Comparison of ENCODE assay signal across 8 cellular contexts in the genomic region with DNA sequence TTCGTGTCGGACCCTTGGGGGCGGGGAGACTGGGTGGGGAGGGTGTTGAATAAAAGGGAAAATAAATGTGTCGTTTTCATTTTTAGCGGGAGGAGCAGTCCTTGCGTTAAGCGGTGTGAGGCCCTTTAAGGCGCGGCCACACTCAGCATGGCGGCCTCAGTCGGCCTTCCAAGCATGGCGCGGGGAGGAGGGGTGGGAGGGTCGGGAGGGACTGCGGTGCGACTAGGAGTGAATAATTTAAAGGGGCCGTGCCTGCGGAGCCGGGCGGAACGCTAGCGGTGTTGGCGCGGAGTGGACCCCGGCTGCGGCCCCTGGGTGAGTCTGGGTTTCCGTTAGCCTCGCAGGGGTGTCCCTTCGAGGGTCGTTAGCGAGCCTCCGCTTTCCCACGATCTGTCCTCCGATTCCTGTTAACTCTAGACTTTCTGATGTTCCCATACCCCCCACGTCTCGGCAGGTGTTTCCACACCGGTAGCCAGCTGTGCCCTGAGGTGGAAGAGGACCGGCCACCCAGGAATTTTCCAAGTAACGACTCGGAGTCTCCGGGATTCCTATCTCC. TPM values are rescaled to one million over a fixed set of nuclear protein-coding genes. Genes with fewer than 3 reads are reported as not detected.
A peak's percentile ranks its signal among the peaks of the same experiment; 100 is the strongest.
DNase-seq lines count a peak whose midpoint lies in the region; ATAC-seq, FAIRE-seq and TF ChIP-seq lines count a peak whose summit lies in the region.

No MANE protein-coding gene starts in this region.

- ATAC-seq in activated CD4-positive, alpha-beta T cell treated with anti-CD3 and anti-CD28 coated beads for 36 hours, result peak; percentile 49
- no peak for ATAC-seq in GM21723 (IDR thresholded peaks at IDR 0.05; ENCODE audit: unreplicated experiment)

- peak overlapping the region; percentile 84 for H3K27ac Mint-ChIP-seq in activated CD4-positive, alpha-beta T cell treated with anti-CD3 and anti-CD28 coated beads for 36 hours

- POLR2A ChIA-PET in HEK293T (lab: Yijun Ruan, JAX), result interaction anchor here (1.2 to 2.0 kb wide), 2 partner anchors 28 to 435 kb away, joined by 3 to 5 read pairs; no protein-coding TSS in a partner anchor
- POLR2A ChIA-PET in activated CD4-positive, alpha-beta T cell treated with anti-CD3 and anti-CD28 coated beads for 36 hours (lab: Charles Lee), result interaction anchor here (0.9 kb wide), 1 partner anchor 13 kb away, joined by 3 read pairs; no protein-coding TSS in a partner anchor

- H3K36me3 Mint-ChIP-seq in activated CD4-positive, alpha-beta T cell treated with anti-CD3 and anti-CD28 coated beads for 36 hours (ENCODE audit: low read depth), result peaks cover 10% of the 10 kb centered on the region

- peaks cover 15 to 67% (median 41%) of the 10 kb centered on the region in 11 experiments; a peak in 20 of 22 replicates for H3K36me3 ChIP-seq in BLaER1 treated with 17β-estradiol and CSF1 and Interleukin-3, amounts not matched to agents 10 nM and 100 nM
- peaks cover 0 to 11% of the 10 kb centered on the region in 2 donors for H3K36me3 ChIP-seq in kidney (ENCODE audit: control insufficient read depth in 1 of 2, insufficient read depth in 2 of 2, low read length in 2 of 2)

- no peak for FAIRE-seq in kidney (lab: Jason Lieb, UNC)

- TF ChIP-seq CTCF in kidney (IDR thresholded peaks at IDR 0.05; ENCODE audit: borderline replicate concordance, extremely low read depth, insufficient read depth), result no peak

- DNase-seq in HEK293T (ENCODE audit: extremely low spot score), result peak; percentile 87
- peak; percentile 42 for DNase-seq in NCI-H446 treated with DMSO at 0.1 percent for 48 hours (lab: John Stamatoyannopoulos, UW)
- DNase-seq in activated CD4-positive, alpha-beta T cell treated with anti-CD3 and anti-CD28 coated beads for 36 hours, result peak; percentile 91
- peak; percentile 37 to 80 for DNase-seq in cerebellar nuclear complex (lab: John Stamatoyannopoulos, UW)
- DNase-seq in kidney, result peak; percentile 96
- DNase-seq in stimulated activated CD4-positive, alpha-beta T cell treated with anti-CD3 and anti-CD28 coated beads, Interleukin-12 subunit alpha, Interleukin-12 subunit beta, amount 100 ng/mL, for 48 hours (ENCODE audit: low read depth in 2 of 3, low spot score in 1 of 3), result peak; percentile 70 to 75 (median 71)

- no peaks in the 10 kb centered on the region for H3K27me3 Mint-ChIP-seq in activated CD4-positive, alpha-beta T cell treated with anti-CD3 and anti-CD28 coated beads for 36 hours

- H3K4me1 ChIP-seq in BLaER1 treated with 17β-estradiol and CSF1 and Interleukin-3, amounts not matched to agents 10 nM and 100 nM, result peaks cover 18 to 37% (median 29%) of the 10 kb centered on the region in 10 experiments
- peaks cover 0 to 8% of the 10 kb centered on the region in 2 donors for H3K4me1 ChIP-seq in kidney (ENCODE audit: control insufficient read depth in 1 of 2, insufficient read depth in 1 of 2, low read depth in 1 of 2, low read length in 2 of 2)

- H4K20me1 ChIP-seq in BLaER1 treated with 17β-estradiol and CSF1 and Interleukin-3, amounts not matched to agents 10 nM and 100 nM, result peaks cover 0 to 7% (median 0%) of the 10 kb centered on the region in 11 experiments; a peak in 2 of 22 replicates

- H3K9me3 ChIP-seq in BLaER1 treated with 17β-estradiol and CSF1 and Interleukin-3, amounts not matched to agents 10 nM and 100 nM (replicated peaks in 1 of 11), result no peaks in the 10 kb centered on the region
- no peaks in the 10 kb centered on the region for H3K9me3 ChIP-seq in kidney (ENCODE audit: control insufficient read depth in 1 of 2, low read length in 2 of 2)

- peak overlapping the region; percentile 91 for H3K4me3 Mint-ChIP-seq in activated CD4-positive, alpha-beta T cell treated with anti-CD3 and anti-CD28 coated beads for 36 hours

- no peaks in the 10 kb centered on the region for H3K27me3 ChIP-seq in BLaER1 treated with 17β-estradiol and CSF1 and Interleukin-3, amounts not matched to agents 10 nM and 100 nM

- peaks cover 20% of the 10 kb centered on the region for H3K4me1 Mint-ChIP-seq in activated CD4-positive, alpha-beta T cell treated with anti-CD3 and anti-CD28 coated beads for 36 hours

- CTCF ChIA-PET in HEK293T (lab: Yijun Ruan, JAX), result no interaction called here
- CTCF ChIA-PET in activated CD4-positive, alpha-beta T cell treated with anti-CD3 and anti-CD28 coated beads for 36 hours (lab: Charles Lee), result interaction anchor here (1.1 to 2.2 kb wide), 3 partner anchors 34 to 184 kb away, joined by 3 to 6 read pairs (median 3); a partner anchor contains a TSS

- peak overlapping the region; percentile 69 to 83 (median 81) for H3K9ac ChIP-seq in BLaER1 treated with 17β-estradiol and CSF1 and Interleukin-3, amounts not matched to agents 10 nM and 100 nM
- peak overlapping the region; percentile 79 to 93 for H3K9ac ChIP-seq in kidney (ENCODE audit: low read length in 2 of 2)

- H3K4me2 ChIP-seq in BLaER1 treated with 17β-estradiol and CSF1 and Interleukin-3, amounts not matched to agents 10 nM and 100 nM, result peak overlapping the region; percentile 89 to 100 (median 98)

- intact Hi-C loops in activated CD4-positive, alpha-beta T cell treated with anti-CD3 and anti-CD28 coated beads for 36 hours (cut with DNase I, micrococcal nuclease), result loop anchor here (1.0 to 10.0 kb wide), 7 partner anchors 12 to 1169 kb away; a partner anchor contains a TSS
- intact Hi-C loops in kidney (cut with DNase I), result no loop called here

- H3K9me3 Mint-ChIP-seq in activated CD4-positive, alpha-beta T cell treated with anti-CD3 and anti-CD28 coated beads for 36 hours (ENCODE audit: low read depth), result no peaks in the 10 kb centered on the region

- H3K27ac ChIP-seq in BLaER1 treated with 17β-estradiol and CSF1 and Interleukin-3, amounts not matched to agents 10 nM and 100 nM, result peak overlapping the region in 10 of 11 experiments; percentile 29 to 78 (median 71); a peak in 19 of 22 replicates
- peak overlapping the region; percentile 66 to 93 for H3K27ac ChIP-seq in kidney (ENCODE audit: low read depth in 2 of 2, low read length in 2 of 2)

- H3K4me3 ChIP-seq in BLaER1 treated with 17β-estradiol and CSF1 and Interleukin-3, amounts not matched to agents 10 nM and 100 nM, result peak overlapping the region; percentile 78 to 92 (median 84)
- peak overlapping the region; percentile 86 to 93 for H3K4me3 ChIP-seq in kidney (ENCODE audit: low read length in 2 of 2)

TF ChIP-seq in HEK293T, 16 proteins besides CTCF, POLR2A, EP300 and RAD21:
- TF ChIP-seq BHLHE40 (IDR thresholded peaks at IDR 0.05; ENCODE audit: borderline replicate concordance) (no peak), NFRKB (IDR thresholded peaks at IDR 0.05) (no peak), LEF1 (IDR thresholded peaks at IDR 0.05; ENCODE audit: borderline replicate concordance) (no peak), ELF4 (IDR thresholded peaks at IDR 0.05) (no peak), FOXK2 (IDR thresholded peaks at IDR 0.05) (no peak), FOXM1 (IDR thresholded peaks at IDR 0.05; ENCODE audit: borderline replicate concordance) (no peak), ARNT (IDR thresholded peaks at IDR 0.05) (no peak), ZNF384 (IDR thresholded peaks at IDR 0.05) (no peak), L3MBTL2 (conservative IDR thresholded peaks at IDR 0.05) (no peak), HDGF (IDR thresholded peaks at IDR 0.05; ENCODE audit: borderline replicate concordance) (no peak), FOXA1 (IDR thresholded peaks at IDR 0.05) (no peak), SP1 (IDR thresholded peaks at IDR 0.05) (no peak), SUZ12 (IDR thresholded peaks at IDR 0.05) (no peak), CTBP1 (IDR thresholded peaks at IDR 0.05; ENCODE audit: borderline replicate concordance) (no peak), TARDBP (IDR thresholded peaks at IDR 0.05) (no peak)
- TF ChIP-seq, protein P1, sequence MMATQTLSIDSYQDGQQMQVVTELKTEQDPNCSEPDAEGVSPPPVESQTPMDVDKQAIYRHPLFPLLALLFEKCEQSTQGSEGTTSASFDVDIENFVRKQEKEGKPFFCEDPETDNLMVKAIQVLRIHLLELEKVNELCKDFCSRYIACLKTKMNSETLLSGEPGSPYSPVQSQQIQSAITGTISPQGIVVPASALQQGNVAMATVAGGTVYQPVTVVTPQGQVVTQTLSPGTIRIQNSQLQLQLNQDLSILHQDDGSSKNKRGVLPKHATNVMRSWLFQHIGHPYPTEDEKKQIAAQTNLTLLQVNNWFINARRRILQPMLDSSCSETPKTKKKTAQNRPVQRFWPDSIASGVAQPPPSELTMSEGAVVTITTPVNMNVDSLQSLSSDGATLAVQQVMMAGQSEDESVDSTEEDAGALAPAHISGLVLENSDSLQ (IDR thresholded peaks at IDR 0.05), result no peak

RNA-seq across cellular contexts. Expression of a gene that starts 1.5 kb away (rescaled TPM):
- total RNA-seq in activated CD4-positive, alpha-beta T cell treated with anti-CD3 and anti-CD28 coated beads for 36 hours, result 100 to 1,000 TPM in 1 of 2 experiments, 10 to 100 TPM in 1; 82.2 to 108 TPM
- 101 TPM for total RNA-seq in kidney
- 80.9 TPM for polyA plus RNA-seq in kidney (ENCODE audit: insufficient read depth, low read depth, low replicate concordance)

RNA-seq across cellular contexts. Expression of a gene that starts 11.6 kb away (rescaled TPM):
- total RNA-seq in activated CD4-positive, alpha-beta T cell treated with anti-CD3 and anti-CD28 coated beads for 36 hours, result 1 to 10 TPM; 6.7 to 7.7 TPM
- 24.0 TPM for total RNA-seq in kidney
- 25.7 TPM for polyA plus RNA-seq in kidney (ENCODE audit: insufficient read depth, low read depth, low replicate concordance)

RNA-seq across cellular contexts. Expression of a gene that starts 18.1 kb away (rescaled TPM):
- 1 to 10 TPM; 5.1 to 8.5 TPM for total RNA-seq in activated CD4-positive, alpha-beta T cell treated with anti-CD3 and anti-CD28 coated beads for 36 hours
- total RNA-seq in kidney, result 39.1 TPM
- 79.1 TPM for polyA plus RNA-seq in kidney (ENCODE audit: insufficient read depth, low read depth, low replicate concordance)

RNA-seq across cellular contexts. Expression of a gene that starts 45.2 kb away (rescaled TPM):
- total RNA-seq in activated CD4-positive, alpha-beta T cell treated with anti-CD3 and anti-CD28 coated beads for 36 hours, result 1 to 10 TPM in 1 of 2 experiments, under 1 TPM in 1; 0.51 to 1.1 TPM
- total RNA-seq in kidney, result 7.8 TPM
- polyA plus RNA-seq in kidney (ENCODE audit: insufficient read depth, low read depth, low replicate concordance), result 20.8 TPM

Comparison
In these comparisons a context has a peak if more than half of its experiments do, and no peak if none do; other contexts are left out.
1. DNase-seq: peak in every context shown above with its lines; median percentile 96 in kidney; 91 in activated CD4-positive, alpha-beta T cell treated with anti-CD3 and anti-CD28 coated beads for 36 hours; 87 in HEK293T; 71 in stimulated activated CD4-positive, alpha-beta T cell treated with anti-CD3 and anti-CD28 coated beads, Interleukin-12 subunit alpha, Interleukin-12 subunit beta, amount 100 ng/mL, for 48 hours; 58 in cerebellar nuclear complex; 42 in NCI-H446 treated with DMSO at 0.1 percent for 48 hours.